In genomic region chr1:68225781-68226180, GRCh38 we compare ENCODE assay signal across 18 cellular contexts. TPM values are rescaled to one million over a fixed set of nuclear protein-coding genes. Genes with fewer than 3 reads are reported as not detected.
A peak's percentile ranks its signal among the peaks of the same experiment; 100 is the strongest.
DNase-seq lines count a peak whose midpoint lies in the region; ATAC-seq, FAIRE-seq and TF ChIP-seq lines count a peak whose summit lies in the region.
"Had no signal": no experiment of that assay in that cellular context is flagged by ENCODE, and none has a peak within 500 bp of the region (broad histone marks: within the 10 kb centered on the region; RNA-seq: fewer than 3 reads in every experiment).

No MANE protein-coding gene starts in this region.

- H3K27me3 ChIP-seq in GM23248 (replicated peaks; ENCODE audit: insufficient read depth) (no peaks in the 10 kb centered on the region), bronchial epithelial cell (ENCODE audit: control insufficient read depth, insufficient read depth, low read length) (no peaks in the 10 kb centered on the region), prostate gland (replicated peaks; ENCODE audit: insufficient read depth) (no peaks in the 10 kb centered on the region)

- DNase-seq in GM23248 (peak; percentile 48), bronchial epithelial cell (ENCODE audit: low read depth) (peak; percentile 95), fibroblast of mammary gland (ENCODE audit: low read depth) (peak; percentile 50), prostate gland (ENCODE audit: low spot score) (peak; percentile 37), nucleus accumbens (lab: John Stamatoyannopoulos, UW) (no peak)
- DNase-seq in stimulated activated CD4-positive, alpha-beta T cell treated with anti-CD3 and anti-CD28 coated beads, Interleukin-4, amount 100 ng/mL, for 24 hours, result no peak
- DNase-seq: CD4-positive, CD25-positive, alpha-beta regulatory T cell; DMS79; GF-D8; NCI-H1694; NCI-H345; NCI-H69; PC-3; Right ventricle myocardium superior had no signal

- H3F3A ChIP-seq in GM23248 (ENCODE audit: insufficient read depth), result peaks cover 39% of the 10 kb centered on the region

- TF ChIP-seq CTCF in bronchial epithelial cell (IDR thresholded peaks at IDR 0.05; ENCODE audit: insufficient read depth, low read length, severe bottlenecking) (no peak), fibroblast of mammary gland (conservative IDR thresholded peaks at IDR 0.05; ENCODE audit: control insufficient read depth, insufficient read depth, low read depth, low read length) (no peak), prostate gland (IDR thresholded peaks at IDR 0.05) (no peak)

- H3K9me3 ChIP-seq in GM23248 (ENCODE audit: low read depth) (no peaks in the 10 kb centered on the region), prostate gland (no peaks in the 10 kb centered on the region)
- H3K9me3 ChIP-seq: A549 had no signal

- in situ Hi-C loops in GM23248 (cut with MboI), result no loop called here

- no peak for ATAC-seq in HG03108 (IDR thresholded peaks at IDR 0.05; ENCODE audit: unreplicated experiment)
- no peak for ATAC-seq in HG02840 (IDR thresholded peaks at IDR 0.05; ENCODE audit: low FRiP score, unreplicated experiment)
- ATAC-seq: A549, PC-3 had no signal

- H3K4me1 ChIP-seq in GM23248 (ENCODE audit: insufficient read depth) (peaks cover 24% of the 10 kb centered on the region), prostate gland (replicated peaks) (no peaks in the 10 kb centered on the region)
- H3K4me1 ChIP-seq: A549 had no signal

- H2AFZ ChIP-seq in GM23248, result no peak overlapping the region

- H3K36me3 ChIP-seq in GM23248 (ENCODE audit: low read depth), result no peaks in the 10 kb centered on the region
- no peaks in the 10 kb centered on the region for H3K36me3 ChIP-seq in bronchial epithelial cell (ENCODE audit: control insufficient read depth, insufficient read depth, low read length)
- no peaks in the 10 kb centered on the region for H3K36me3 ChIP-seq in prostate gland

- no peak overlapping the region for H3K27ac ChIP-seq in GM23248
- H3K27ac ChIP-seq in prostate gland, result no peak overlapping the region
- H3K27ac ChIP-seq: A549 had no signal

- intact Hi-C loops in prostate gland (cut with DNase I), result no loop called here

- TF ChIP-seq POLR2A in prostate gland (IDR thresholded peaks at IDR 0.05), result no peak

- H3K9ac ChIP-seq in GM23248, result no peak overlapping the region

- H4K20me1 ChIP-seq in GM23248 (ENCODE audit: insufficient read depth), result no peaks in the 10 kb centered on the region

- FAIRE-seq in bronchial epithelial cell (lab: Jason Lieb, UNC), result no peak
- FAIRE-seq: A549, HTR-8/SVneo had no signal

- no peak overlapping the region for H3K4me3 ChIP-seq in GM23248
- H3K4me3 ChIP-seq in bronchial epithelial cell (ENCODE audit: low read depth, low read length), result no peak overlapping the region
- H3K4me3 ChIP-seq in fibroblast of mammary gland (ENCODE audit: control insufficient read depth, low read depth, low read length), result no peak overlapping the region
- H3K4me3 ChIP-seq in prostate gland, result no peak overlapping the region
- H3K4me3 ChIP-seq: A549 had no signal

- no peaks in the 10 kb centered on the region for H3K9me2 ChIP-seq in GM23248 (ENCODE audit: insufficient read depth)

- H3K4me2 ChIP-seq in GM23248 (ENCODE audit: unreplicated experiment), result no peak overlapping the region
- H3K4me2 ChIP-seq: A549 had no signal

- peaks cover 56% of the 10 kb centered on the region for H3K79me2 ChIP-seq in GM23248 (ENCODE audit: insufficient read depth)

- 100% methylated on average over 1 of the region's 1 CpG for WGBS in GM23248 (ENCODE audit: low coverage in 1 of 2, low lambda C conversion rate in 2 of 2, missing lambda C conversion rate in 2 of 2), 2 experiments
- WGBS in prostate gland, result 48% methylated on average over 1 of the region's 1 CpG

RNA-seq across cellular contexts. Expression of gene WLS, which starts 6.5 kb away (rescaled TPM):
- 26.7 and 40.8 TPM in 2 replicates for total RNA-seq in GM23248 (2014; rRNA removed; shearing (Covaris generic))
- polyA plus RNA-seq in GM23248 (2016; fragmentation: Nextera tagmentation; extraction: Ambion mirVana), result 33.0 and 36.4 TPM in 2 replicates
- total RNA-seq in bronchial epithelial cell, result 34.1 and 39.8 TPM in 2 replicates
- total RNA-seq in prostate gland, result 10 to 100 TPM; 74.5 to 92.1 TPM
- total RNA-seq: CD4-positive, CD25-positive, alpha-beta regulatory T cell had no signal
- polyA plus RNA-seq: CD4-positive, CD25-positive, alpha-beta regulatory T cell had no signal

Comparison
In these comparisons a context has a peak if more than half of its experiments do, and no peak if none do; other contexts are left out.
1. DNase-seq: peak in GM23248 (single experiment), bronchial epithelial cell (single experiment), fibroblast of mammary gland (single experiment) and prostate gland (single experiment); none in nucleus accumbens (0 of 56) and stimulated activated CD4-positive, alpha-beta T cell treated with anti-CD3 and anti-CD28 coated beads, Interleukin-4, amount 100 ng/mL, for 24 hours (single experiment).